In the genomic region with DNA sequence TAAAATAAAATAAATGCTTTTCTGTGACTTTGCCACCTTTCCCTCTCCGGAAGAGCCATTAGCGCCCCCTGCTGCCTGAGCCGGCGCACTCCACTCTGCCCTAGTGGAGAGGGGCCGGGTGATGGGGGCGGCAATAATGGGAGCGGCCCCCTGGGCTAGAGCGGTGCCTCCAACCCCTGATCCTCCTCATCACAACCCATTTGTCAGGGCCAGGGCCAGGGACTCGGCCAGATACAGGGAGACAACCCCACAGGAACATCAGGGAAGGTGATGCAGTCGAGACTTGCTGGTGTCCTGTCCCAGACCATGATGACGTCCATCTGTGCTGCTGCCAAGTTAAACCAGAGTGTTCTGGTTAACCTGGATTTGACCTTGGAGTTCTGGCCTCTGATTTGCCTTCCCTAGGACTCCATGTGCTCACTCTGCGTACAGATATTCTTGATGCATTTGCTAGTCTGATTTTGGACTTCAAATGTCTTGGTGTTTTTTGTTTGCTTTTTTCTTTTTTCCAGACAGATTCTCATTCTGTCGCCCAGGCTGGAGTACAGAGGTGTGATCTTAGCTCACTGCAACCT, we compare ENCODE assay signal across 9 cellular contexts. TPM values are rescaled to one million over a fixed set of nuclear protein-coding genes. Genes with fewer than 3 reads are reported as not detected.
DNase-seq lines count a peak whose midpoint lies in the region; ATAC-seq and TF ChIP-seq lines count a peak whose summit lies in the region.
"Had no signal": no experiment of that assay in that cellular context is flagged by ENCODE, and none has a peak within 500 bp of the region (broad histone marks: within the 10 kb centered on the region; RNA-seq: fewer than 3 reads in every experiment).

No MANE protein-coding gene starts in this region.

- H3K27me3 Mint-ChIP-seq in activated CD8-positive, alpha-beta T cell treated with anti-CD3 and anti-CD28 coated beads, Interleukin-2, amount 10 ng/mL, durations not matched to agents 7 days and 5 days (ENCODE audit: low read depth) = peaks cover 2% of the 10 kb centered on the region

- no peak overlapping the region for H3K27ac Mint-ChIP-seq in activated CD8-positive, alpha-beta T cell treated with anti-CD3 and anti-CD28 coated beads, Interleukin-2, amount 10 ng/mL, durations not matched to agents 7 days and 5 days
- H3K27ac Mint-ChIP-seq: T-helper 1 cell treated with Interleukin-12 subunit alpha and Interleukin-12 subunit beta and Interleukin-4 antibody, amounts not matched to agents 30 μg/mL and 1 μg/mL, for 36 hours had no signal

- intact Hi-C loops in psoas muscle (cut with DNase I) = no loop called here
- intact Hi-C loops in vagina (cut with DNase I) = no loop called here

- H3K9me3 ChIP-seq in psoas muscle = no peaks in the 10 kb centered on the region
- H3K9me3 ChIP-seq in vagina = no peaks in the 10 kb centered on the region

- ATAC-seq in activated CD8-positive, alpha-beta T cell treated with anti-CD3 and anti-CD28 coated beads, Interleukin-2, amount 10 ng/mL, durations not matched to agents 7 days and 5 days = peak; percentile 51
- ATAC-seq in psoas muscle (peak in 3 of 4 donors; percentile 26 to 55 (median 42)), HG03095 (IDR thresholded peaks at IDR 0.05; ENCODE audit: unreplicated experiment) (no peak), GM19452 (IDR thresholded peaks at IDR 0.05; ENCODE audit: unreplicated experiment) (no peak)

- TF ChIP-seq POLR2A in vagina (IDR thresholded peaks at IDR 0.05) = no peak

- no peaks in the 10 kb centered on the region for H3K36me3 Mint-ChIP-seq in activated CD8-positive, alpha-beta T cell treated with anti-CD3 and anti-CD28 coated beads, Interleukin-2, amount 10 ng/mL, durations not matched to agents 7 days and 5 days (ENCODE audit: low read depth)

- H3K36me3 ChIP-seq in psoas muscle (ENCODE audit: insufficient read depth in 1 of 2, low read depth in 1 of 2) (no peaks in the 10 kb centered on the region), vagina (no peaks in the 10 kb centered on the region)

- H3K27ac ChIP-seq in psoas muscle (no peak overlapping the region), vagina (no peak overlapping the region)

- H3K9me3 Mint-ChIP-seq in activated CD8-positive, alpha-beta T cell treated with anti-CD3 and anti-CD28 coated beads, Interleukin-2, amount 10 ng/mL, durations not matched to agents 7 days and 5 days (ENCODE audit: insufficient read depth) = no peaks in the 10 kb centered on the region
- H3K9me3 Mint-ChIP-seq: T-helper 1 cell treated with Interleukin-12 subunit alpha and Interleukin-12 subunit beta and Interleukin-4 antibody, amounts not matched to agents 30 μg/mL and 1 μg/mL, for 36 hours had no signal

- peak; percentile 64 for DNase-seq in EH (ENCODE audit: low read depth)
- DNase-seq in Kasumi-1 (lab: John Stamatoyannopoulos, UW) = peak; percentile 53 to 55
- DNase-seq in activated CD8-positive, alpha-beta T cell treated with anti-CD3 and anti-CD28 coated beads, Interleukin-2, amount 10 ng/mL, durations not matched to agents 7 days and 5 days = no peak
- peak; percentile 79 to 80 for DNase-seq in foreskin fibroblast
- DNase-seq in psoas muscle = peak; percentile 21 to 60
- no peak for DNase-seq in vagina (ENCODE audit: extremely low spot score in 2 of 2)

- H3K27me3 ChIP-seq in psoas muscle (ENCODE audit: insufficient read depth in 3 of 3, low read length in 2 of 3) = no peaks in the 10 kb centered on the region
- no peaks in the 10 kb centered on the region for H3K27me3 ChIP-seq in vagina

- no peaks in the 10 kb centered on the region for H3K4me1 ChIP-seq in psoas muscle
- no peaks in the 10 kb centered on the region for H3K4me1 ChIP-seq in vagina

- no peaks in the 10 kb centered on the region for H3K4me1 Mint-ChIP-seq in activated CD8-positive, alpha-beta T cell treated with anti-CD3 and anti-CD28 coated beads, Interleukin-2, amount 10 ng/mL, durations not matched to agents 7 days and 5 days (ENCODE audit: low read depth)

- WGBS in psoas muscle, 3 donors = 22 to 29% (median 24%) methylated on average over 13 of the region's 13 CpGs

- no peak overlapping the region for H3K4me3 Mint-ChIP-seq in activated CD8-positive, alpha-beta T cell treated with anti-CD3 and anti-CD28 coated beads, Interleukin-2, amount 10 ng/mL, durations not matched to agents 7 days and 5 days
- H3K4me3 Mint-ChIP-seq: T-helper 1 cell treated with Interleukin-12 subunit alpha and Interleukin-12 subunit beta and Interleukin-4 antibody, amounts not matched to agents 30 μg/mL and 1 μg/mL, for 36 hours had no signal

- POLR2A ChIA-PET in activated CD8-positive, alpha-beta T cell treated with anti-CD3 and anti-CD28 coated beads, Interleukin-2, amount 10 ng/mL, durations not matched to agents 7 days and 5 days (lab: Charles Lee) = no interaction called here

- CTCF ChIA-PET in activated CD8-positive, alpha-beta T cell treated with anti-CD3 and anti-CD28 coated beads, Interleukin-2, amount 10 ng/mL, durations not matched to agents 7 days and 5 days (lab: Charles Lee) = interaction anchor here (0.6 to 1.0 kb wide), 2 partner anchors 10 to 404 kb away, joined by 3 to 4 read pairs; no protein-coding TSS in a partner anchor

- H3K4me3 ChIP-seq in foreskin fibroblast (ENCODE audit: low read depth in 1 of 2, low read length in 2 of 2) (no peak overlapping the region), psoas muscle (no peak overlapping the region), vagina (no peak overlapping the region)

- TF ChIP-seq CTCF in foreskin fibroblast (IDR thresholded peaks at IDR 0.05; ENCODE audit: low read depth, low read length) (peak; percentile 57), psoas muscle (IDR thresholded peaks at IDR 0.05) (no peak), vagina (IDR thresholded peaks at IDR 0.05) (peak in 1 of 3 experiments; percentile 25)

RNA-seq across cellular contexts. Expression of gene BPTF, which starts 46.1 kb away (rescaled TPM):
- total RNA-seq in activated CD8-positive, alpha-beta T cell treated with anti-CD3 and anti-CD28 coated beads, Interleukin-2, amount 10 ng/mL, durations not matched to agents 7 days and 5 days = 10 to 100 TPM; 85.9 to 87.0 TPM
- total RNA-seq in psoas muscle = 10 to 100 TPM; 48.0 to 60.9 (median 55.0) TPM
- polyA plus RNA-seq in psoas muscle = 10 to 100 TPM in 2 of 3 donors, 1 to 10 TPM in 1; 10.0 to 24.6 (median 11.7) TPM
- total RNA-seq in vagina = 146 TPM

Comparison
In these comparisons a context has a peak if more than half of its experiments do, and no peak if none do; other contexts are left out.
1. DNase-seq: peak in EH (single experiment), Kasumi-1 (2 of 2), foreskin fibroblast (2 of 2) and psoas muscle (2 of 2); none in activated CD8-positive, alpha-beta T cell treated with anti-CD3 and anti-CD28 coated beads, Interleukin-2, amount 10 ng/mL, durations not matched to agents 7 days and 5 days (single experiment) and vagina (0 of 2).
2. ATAC-seq: peak in activated CD8-positive, alpha-beta T cell treated with anti-CD3 and anti-CD28 coated beads, Interleukin-2, amount 10 ng/mL, durations not matched to agents 7 days and 5 days (single experiment) and psoas muscle (3 of 4); none in HG03095 (single experiment) and GM19452 (single experiment).